ENCODE assay signal across 11 cellular contexts in genomic region chr22:23651676-23652075, GRCh38. TPM values are rescaled to one million over a fixed set of nuclear protein-coding genes. Genes with fewer than 3 reads are reported as not detected.
"Had no signal": no experiment of that assay in that cellular context is flagged by ENCODE, and none has a peak within 500 bp of the region (broad histone marks: within the 10 kb centered on the region; RNA-seq: fewer than 3 reads in every experiment).

No MANE protein-coding gene starts in this region.

- DNase-seq: GM23248, GOT3, H7, HFFc6, IMR-90, KG1 had no signal

- H3K9me3 ChIP-seq: HAP-1 had no signal

- H3K4me3 ChIP-seq: GM23248, HAP-1, K562 had no signal

- H3K9ac ChIP-seq: GM23248 had no signal

- H3K4me3 Mint-ChIP-seq: HFFc6 had no signal

- H3K27ac ChIP-seq: GM23248 had no signal

- H3K4me1 ChIP-seq: HAP-1 had no signal

- H3K9me3 Mint-ChIP-seq: HFFc6 had no signal

- H2AFZ ChIP-seq: GM23248 had no signal

- H3K27ac Mint-ChIP-seq: HFFc6 had no signal

- FAIRE-seq: HTR-8/SVneo, K562 had no signal

- H3K36me3 ChIP-seq: HAP-1 had no signal

RNA-seq across cellular contexts. Expression of gene DRICH1, which starts 19.6 kb away (rescaled TPM):
- total RNA-seq: GM23248, H4, H7, HT-29, IMR-90 had no signal
- polyA plus RNA-seq: GM23248 had no signal

RNA-seq across cellular contexts. Expression of gene RGL4, which starts 39.1 kb away (rescaled TPM):
- total RNA-seq: GM23248, H4, H7, HFFc6, HT-29, IMR-90, K562 had no signal
- polyA plus RNA-seq: IMR-90, K562 had no signal
